Comparison of ENCODE assay signal across 1 cellular context in genomic region chr22:47328550-47329243, GRCh38.
TF ChIP-seq lines count a peak whose summit lies in the region.

No MANE protein-coding gene starts in this region.

TF ChIP-seq in HepG2, 621 proteins besides CTCF, POLR2A, EP300 and RAD21 (continued from another document):
- no peak for TF ChIP-seq ARID4A (CRISPR knock-in tag; IDR thresholded peaks at IDR 0.05; ENCODE audit: borderline replicate concordance)
- no peak for TF ChIP-seq RFX1 (IDR thresholded peaks at IDR 0.05)
- no peak for TF ChIP-seq SOX13 (IDR thresholded peaks at IDR 0.05)
- no peak for TF ChIP-seq SOX13 (CRISPR knock-in tag; conservative IDR thresholded peaks at IDR 0.05 in 1 of 2, IDR thresholded peaks at IDR 0.05 in 1 of 2)
- TF ChIP-seq ZNF274 (CRISPR knock-in tag; IDR thresholded peaks at IDR 0.05): no peak
- TF ChIP-seq HNRNPK (IDR thresholded peaks at IDR 0.05; ENCODE audit: low read depth, low read length, poor library complexity, severe bottlenecking): no peak
- TF ChIP-seq TBL1XR1 (IDR thresholded peaks at IDR 0.05; ENCODE audit: borderline replicate concordance, low read length, partially characterized antibody): no peak
TF ChIP-seq in HepG2: peak in this region for 0.
